ENCODE assay signal across 14 cellular contexts in the genomic region with DNA sequence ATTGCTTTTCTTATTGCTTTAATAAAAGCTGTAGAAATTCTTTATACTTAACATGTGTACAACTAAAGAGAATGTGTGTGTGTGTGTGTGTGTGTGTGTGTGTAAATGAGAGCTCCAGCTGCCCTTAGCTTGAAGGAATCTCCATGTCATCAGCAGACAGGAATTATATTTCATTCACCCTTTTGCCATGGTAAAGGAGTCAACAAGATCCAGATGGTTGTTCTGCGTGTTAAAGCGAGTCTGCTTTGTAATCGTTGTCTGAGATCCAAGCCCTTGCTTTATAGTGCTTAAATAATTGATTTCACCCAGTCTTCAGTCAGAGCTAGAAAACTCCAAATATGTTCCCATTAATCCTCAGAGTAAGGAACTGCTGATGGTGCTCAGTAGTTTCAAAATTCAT.
DNase-seq lines count a peak whose midpoint lies in the region; ATAC-seq and TF ChIP-seq lines count a peak whose summit lies in the region.
"Had no signal": no experiment of that assay in that cellular context is flagged by ENCODE, and none has a peak within 500 bp of the region (broad histone marks: within the 10 kb centered on the region; RNA-seq: fewer than 3 reads in every experiment).

No MANE protein-coding gene starts in this region.

- peaks cover 3% of the 10 kb centered on the region for H3K27me3 Mint-ChIP-seq in nephron progenitor cell (ENCODE audit: low read depth, poor library complexity)
- H3K27me3 Mint-ChIP-seq: activated B cell treated with CpG ODN at 0.5 μM for 24 hours; natural killer cell treated with Interleukin-12 subunit alpha and Interleukin-12 subunit beta and Interleukin-15 and Interleukin-18, amount 100 ng/mL, for 72 hours; stimulated activated naive CD8-positive, alpha-beta T cell treated with anti-CD3 and anti-CD28 coated beads, Interleukin-15, amount 100 ng/mL, for 72 hours had no signal

- DNase-seq in DMS 273 treated with DMSO at 0.1 percent for 48 hours (lab: John Stamatoyannopoulos, UW) = peak; percentile 85
- DNase-seq in NCI-H2171 treated with DMSO at 0.1 percent for 48 hours (lab: John Stamatoyannopoulos, UW) = peak; percentile 92
- peak; percentile 96 for DNase-seq in dedifferentiated amniotic fluid mesenchymal stem cell (ENCODE audit: extremely low spot score)
- peak; percentile 9 for DNase-seq in nephron progenitor cell
- DNase-seq in NCI-H2107 (lab: John Stamatoyannopoulos, UW) = no peak
- no peak for DNase-seq in SW480 (ENCODE audit: low spot score)
- no peak for DNase-seq in activated CD8-positive, alpha-beta memory T cell treated with anti-CD3 and anti-CD28 coated beads for 24 hours
- DNase-seq: activated B cell treated with CpG ODN at 0.5 μM for 24 hours; stimulated activated CD4-positive, alpha-beta T cell treated with anti-CD3 and anti-CD28 coated beads, Interleukin-2, amount 100 ng/mL, for 24 hours; stimulated activated naive CD8-positive, alpha-beta T cell treated with anti-CD3 and anti-CD28 coated beads, Interleukin-15, amount 100 ng/mL, for 72 hours had no signal

- peaks cover 31% of the 10 kb centered on the region for H3K4me1 Mint-ChIP-seq in nephron progenitor cell
- H3K4me1 Mint-ChIP-seq: activated B cell treated with CpG ODN at 0.5 μM for 24 hours; stimulated activated naive CD8-positive, alpha-beta T cell treated with anti-CD3 and anti-CD28 coated beads, Interleukin-15, amount 100 ng/mL, for 72 hours had no signal

- H3K4me3 Mint-ChIP-seq in nephron progenitor cell = no peak overlapping the region
- H3K4me3 Mint-ChIP-seq: activated B cell treated with CpG ODN at 0.5 μM for 24 hours; natural killer cell treated with Interleukin-12 subunit alpha and Interleukin-12 subunit beta and Interleukin-15 and Interleukin-18, amount 100 ng/mL, for 72 hours; stimulated activated naive CD8-positive, alpha-beta T cell treated with anti-CD3 and anti-CD28 coated beads, Interleukin-15, amount 100 ng/mL, for 72 hours had no signal

- TF ChIP-seq CTCF in nephron progenitor cell (IDR thresholded peaks at IDR 0.05) = no peak

- no peaks in the 10 kb centered on the region for H3K36me3 Mint-ChIP-seq in nephron progenitor cell (ENCODE audit: low read depth)
- H3K36me3 Mint-ChIP-seq: natural killer cell treated with Interleukin-12 subunit alpha and Interleukin-12 subunit beta and Interleukin-15 and Interleukin-18, amount 100 ng/mL, for 72 hours had no signal

- H3K27ac Mint-ChIP-seq in nephron progenitor cell = peak overlapping the region; percentile 84
- H3K27ac Mint-ChIP-seq: activated B cell treated with CpG ODN at 0.5 μM for 24 hours; activated T-helper 2 cell treated with anti-CD3 and anti-CD28 coated beads, Interferon-gamma antibody, Interleukin-2, Interleukin-4, amounts not matched to agents 10 μg/mL and 5 μg/mL and 100 μg/mL, durations not matched to agents 14 hours and 24 hours and 36 hours; natural killer cell treated with Interleukin-12 subunit alpha and Interleukin-12 subunit beta and Interleukin-15 and Interleukin-18, amount 100 ng/mL, for 72 hours; stimulated activated naive CD8-positive, alpha-beta T cell treated with anti-CD3 and anti-CD28 coated beads, Interleukin-15, amount 100 ng/mL, for 72 hours had no signal

- peaks cover 5% of the 10 kb centered on the region for H3K9me3 Mint-ChIP-seq in nephron progenitor cell
- H3K9me3 Mint-ChIP-seq: activated B cell treated with CpG ODN at 0.5 μM for 24 hours; activated T-helper 2 cell treated with anti-CD3 and anti-CD28 coated beads, Interferon-gamma antibody, Interleukin-2, Interleukin-4, amounts not matched to agents 10 μg/mL and 5 μg/mL and 100 μg/mL, durations not matched to agents 14 hours and 24 hours and 36 hours; stimulated activated naive CD8-positive, alpha-beta T cell treated with anti-CD3 and anti-CD28 coated beads, Interleukin-15, amount 100 ng/mL, for 72 hours had no signal

- no peak for ATAC-seq in HG02885 (IDR thresholded peaks at IDR 0.05; ENCODE audit: poor library complexity, unreplicated experiment)
- ATAC-seq: GM12878; natural killer cell treated with Interleukin-12 subunit alpha and Interleukin-12 subunit beta and Interleukin-15 and Interleukin-18, amount 100 ng/mL, for 72 hours; stimulated activated naive CD8-positive, alpha-beta T cell treated with anti-CD3 and anti-CD28 coated beads, Interleukin-15, amount 100 ng/mL, for 72 hours had no signal

Comparison
In these comparisons a context has a peak if more than half of its experiments do, and no peak if none do; other contexts are left out.
1. DNase-seq: peak in DMS 273 treated with DMSO at 0.1 percent for 48 hours (single experiment), NCI-H2171 treated with DMSO at 0.1 percent for 48 hours (single experiment), dedifferentiated amniotic fluid mesenchymal stem cell (single experiment) and nephron progenitor cell (single experiment); none in NCI-H2107 (single experiment), SW480 (single experiment) and activated CD8-positive, alpha-beta memory T cell treated with anti-CD3 and anti-CD28 coated beads for 24 hours (single experiment).